Comparison of ENCODE assay signal across 17 cellular contexts in the genomic region with DNA sequence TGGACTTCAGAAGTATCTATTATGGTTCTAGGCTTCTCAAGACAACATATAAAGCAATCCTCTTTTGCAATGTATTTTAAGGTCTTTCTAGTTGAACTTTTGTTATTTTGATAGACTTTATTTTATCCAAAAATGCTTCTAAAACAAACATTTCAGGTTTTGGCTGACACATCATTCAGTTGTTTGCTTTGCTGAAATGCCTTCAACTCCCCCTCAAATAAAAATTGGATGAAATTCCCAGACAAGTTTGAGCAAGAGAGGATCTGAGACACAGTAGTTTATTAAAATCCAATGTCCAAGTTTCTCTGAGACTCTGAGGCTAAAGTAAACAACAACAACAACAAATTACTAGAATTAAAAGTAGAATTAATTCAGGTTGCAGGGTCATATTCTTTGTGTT.
DNase-seq lines count a peak whose midpoint lies in the region; ATAC-seq and TF ChIP-seq lines count a peak whose summit lies in the region.
"Had no signal": no experiment of that assay in that cellular context is flagged by ENCODE, and none has a peak within 500 bp of the region (broad histone marks: within the 10 kb centered on the region; RNA-seq: fewer than 3 reads in every experiment).

No MANE protein-coding gene starts in this region.

- H3K36me3 Mint-ChIP-seq in MCF 10A (ENCODE audit: insufficient read depth, unreplicated experiment), result peaks cover 4% of the 10 kb centered on the region
- H3K36me3 Mint-ChIP-seq in activated T-helper 1 cell treated with anti-CD3 and anti-CD28 coated beads, Interleukin-12 subunit alpha, Interleukin-12 subunit beta, Interleukin-2, Interleukin-4 antibody, amounts not matched to agents 30 ng/mL and 10 ng/mL and 1 ng/mL, durations not matched to agents 14 hours and 24 hours and 36 hours (ENCODE audit: low read depth), result peaks cover 8% of the 10 kb centered on the region

- intact Hi-C loops in MCF 10A (cut with micrococcal nuclease) (loop anchor here (10.0 kb wide), 1 partner anchor 397 kb away; a partner anchor contains a TSS), breast epithelium (cut with DNase I; ENCODE audit: low total_unique reads) (no loop called here), vagina (cut with DNase I) (no loop called here)
- intact Hi-C loops in activated T-helper 1 cell treated with anti-CD3 and anti-CD28 coated beads, Interleukin-12 subunit alpha, Interleukin-12 subunit beta, Interleukin-2, Interleukin-4 antibody, amounts not matched to agents 30 ng/mL and 10 ng/mL and 1 ng/mL, durations not matched to agents 14 hours and 24 hours and 36 hours (cut with micrococcal nuclease), result no loop called here

- TF ChIP-seq POLR2A in breast epithelium (IDR thresholded peaks at IDR 0.05) (no peak), vagina (IDR thresholded peaks at IDR 0.05) (no peak)

- H3K4me3 Mint-ChIP-seq in MCF 10A (ENCODE audit: unreplicated experiment), result no peak overlapping the region
- H3K4me3 Mint-ChIP-seq in activated T-helper 1 cell treated with anti-CD3 and anti-CD28 coated beads, Interleukin-12 subunit alpha, Interleukin-12 subunit beta, Interleukin-2, Interleukin-4 antibody, amounts not matched to agents 30 ng/mL and 10 ng/mL and 1 ng/mL, durations not matched to agents 14 hours and 24 hours and 36 hours, result no peak overlapping the region

- no peak overlapping the region for H3K4me3 ChIP-seq in breast epithelium
- H3K4me3 ChIP-seq in epithelial cell of esophagus (ENCODE audit: low read length), result no peak overlapping the region
- no peak overlapping the region for H3K4me3 ChIP-seq in vagina
- H3K4me3 ChIP-seq: HAP-1 had no signal

- no peaks in the 10 kb centered on the region for H3K4me1 ChIP-seq in breast epithelium
- no peaks in the 10 kb centered on the region for H3K4me1 ChIP-seq in vagina

- POLR2A ChIA-PET in MCF 10A (lab: Yijun Ruan, JAX), result no interaction called here

- H3K27ac ChIP-seq in breast epithelium (no peak overlapping the region), vagina (peak overlapping the region; percentile 41)

- H3K9me3 ChIP-seq in breast epithelium, result no peaks in the 10 kb centered on the region
- H3K9me3 ChIP-seq in vagina, result no peaks in the 10 kb centered on the region
- H3K9me3 ChIP-seq: HAP-1 had no signal

- no peaks in the 10 kb centered on the region for H3K27me3 ChIP-seq in breast epithelium
- no peaks in the 10 kb centered on the region for H3K27me3 ChIP-seq in vagina

- no TSS peak for BruUV-seq in MCF 10A (replicated peaks; lab: Mats Ljungman, UMichigan)

- DNase-seq in MCF 10A (ENCODE audit: unreplicated experiment) (no peak), breast epithelium (ENCODE audit: low spot score in 2 of 2) (no peak), epithelial cell of esophagus (ENCODE audit: low read depth) (peak; percentile 62), iris pigment epithelial cell (ENCODE audit: low read depth) (peak; percentile 61), vagina (ENCODE audit: extremely low spot score in 2 of 2) (no peak), NAMALWA (ENCODE audit: low spot score) (no peak)
- no peak for DNase-seq in activated T-helper 1 cell treated with anti-CD3 and anti-CD28 coated beads, Interleukin-12 subunit alpha, Interleukin-12 subunit beta, Interleukin-2, Interleukin-4 antibody, amounts not matched to agents 30 ng/mL and 10 ng/mL and 1 ng/mL, durations not matched to agents 14 hours and 24 hours and 36 hours (ENCODE audit: low spot score)
- DNase-seq: 8988T; C1 segment of cervical spinal cord; COR-L47; NCI-H146; NCI-H2227 treated with DMSO at 0.1 percent for 48 hours; NCI-H524 treated with DMSO at 0.1 percent for 48 hours; NK-92 treated with Interleukin-12 subunit alpha and Interleukin-12 subunit beta, amount 100 ng/mL, for 24 hours; OCI-M1 had no signal

- no peaks in the 10 kb centered on the region for H3K36me3 ChIP-seq in breast epithelium
- H3K36me3 ChIP-seq in vagina, result no peaks in the 10 kb centered on the region

- H3K9me3 Mint-ChIP-seq in MCF 10A (ENCODE audit: unreplicated experiment), result no peaks in the 10 kb centered on the region
- H3K9me3 Mint-ChIP-seq in activated T-helper 1 cell treated with anti-CD3 and anti-CD28 coated beads, Interleukin-12 subunit alpha, Interleukin-12 subunit beta, Interleukin-2, Interleukin-4 antibody, amounts not matched to agents 30 ng/mL and 10 ng/mL and 1 ng/mL, durations not matched to agents 14 hours and 24 hours and 36 hours, result no peaks in the 10 kb centered on the region

- TF ChIP-seq CTCF in MCF 10A (IDR thresholded peaks at IDR 0.05; ENCODE audit: unreplicated experiment) (no peak), breast epithelium (IDR thresholded peaks at IDR 0.05) (no peak), epithelial cell of esophagus (IDR thresholded peaks at IDR 0.05; ENCODE audit: insufficient read depth, low read depth, low read length, missing control alignments) (no peak), vagina (IDR thresholded peaks at IDR 0.05) (no peak)

- no peaks in the 10 kb centered on the region for H3K27me3 Mint-ChIP-seq in MCF 10A (ENCODE audit: insufficient read depth, unreplicated experiment)
- H3K27me3 Mint-ChIP-seq in activated T-helper 1 cell treated with anti-CD3 and anti-CD28 coated beads, Interleukin-12 subunit alpha, Interleukin-12 subunit beta, Interleukin-2, Interleukin-4 antibody, amounts not matched to agents 30 ng/mL and 10 ng/mL and 1 ng/mL, durations not matched to agents 14 hours and 24 hours and 36 hours (ENCODE audit: insufficient read depth), result peaks cover 5% of the 10 kb centered on the region

- peaks cover 36% of the 10 kb centered on the region for H3K4me1 Mint-ChIP-seq in MCF 10A (ENCODE audit: insufficient read depth, unreplicated experiment)
- peaks cover 7% of the 10 kb centered on the region for H3K4me1 Mint-ChIP-seq in activated T-helper 1 cell treated with anti-CD3 and anti-CD28 coated beads, Interleukin-12 subunit alpha, Interleukin-12 subunit beta, Interleukin-2, Interleukin-4 antibody, amounts not matched to agents 30 ng/mL and 10 ng/mL and 1 ng/mL, durations not matched to agents 14 hours and 24 hours and 36 hours (ENCODE audit: low read depth)

- CTCF ChIA-PET in MCF 10A (lab: Yijun Ruan, JAX), result no interaction called here

- peak overlapping the region; percentile 28 for H3K27ac Mint-ChIP-seq in MCF 10A (ENCODE audit: low read depth, unreplicated experiment)
- no peak overlapping the region for H3K27ac Mint-ChIP-seq in activated T-helper 1 cell treated with anti-CD3 and anti-CD28 coated beads, Interleukin-12 subunit alpha, Interleukin-12 subunit beta, Interleukin-2, Interleukin-4 antibody, amounts not matched to agents 30 ng/mL and 10 ng/mL and 1 ng/mL, durations not matched to agents 14 hours and 24 hours and 36 hours

- ATAC-seq in GM21737 (IDR thresholded peaks at IDR 0.05; ENCODE audit: unreplicated experiment), result no peak

Comparison
In these comparisons a context has a peak if more than half of its experiments do, and no peak if none do; other contexts are left out.
1. DNase-seq: peak in epithelial cell of esophagus (single experiment) and iris pigment epithelial cell (single experiment); none in MCF 10A (single experiment), breast epithelium (0 of 2), vagina (0 of 2), activated T-helper 1 cell treated with anti-CD3 and anti-CD28 coated beads, Interleukin-12 subunit alpha, Interleukin-12 subunit beta, Interleukin-2, Interleukin-4 antibody, amounts not matched to agents 30 ng/mL and 10 ng/mL and 1 ng/mL, durations not matched to agents 14 hours and 24 hours and 36 hours (single experiment) and NAMALWA (single experiment).